Comparison of ENCODE assay signal across 7 cellular contexts in the genomic region with DNA sequence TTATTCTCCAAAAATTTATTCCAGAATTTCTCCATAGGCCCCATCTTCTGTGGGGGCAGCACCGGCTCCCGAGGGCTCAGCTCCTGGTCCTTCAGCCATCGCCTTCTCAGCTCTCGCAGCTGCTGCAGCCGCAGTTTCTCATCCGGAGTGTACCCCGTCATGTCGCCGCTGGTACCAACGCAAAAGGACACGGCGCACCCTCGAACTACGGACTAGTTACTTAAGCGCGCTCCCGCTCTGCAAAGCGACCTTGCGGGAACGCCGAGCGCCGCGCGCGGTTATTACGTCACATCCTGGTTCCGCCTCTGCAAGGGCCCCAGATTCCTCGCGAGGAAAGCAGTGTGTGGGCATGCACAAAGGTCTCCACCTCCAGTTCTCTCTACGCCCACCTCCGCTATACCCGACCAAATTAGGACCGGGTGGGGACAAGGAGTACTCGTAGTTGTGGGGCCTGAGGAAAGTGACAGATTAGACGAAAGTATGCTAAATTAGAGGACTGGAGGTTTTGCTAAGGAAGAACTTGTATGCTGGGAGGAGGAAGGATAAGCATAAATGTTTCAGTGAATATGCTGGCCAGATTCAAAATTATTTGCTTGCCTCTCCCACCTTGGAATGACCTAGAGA. TPM values are rescaled to one million over a fixed set of nuclear protein-coding genes. Genes with fewer than 3 reads are reported as not detected.
A peak's percentile ranks its signal among the peaks of the same experiment; 100 is the strongest.
DNase-seq lines count a peak whose midpoint lies in the region; ATAC-seq, FAIRE-seq and TF ChIP-seq lines count a peak whose summit lies in the region.

A gene (minus strand): TSS at position 260 of the 624 bp plus-strand sequence. CDS start 99 bp downstream, at position 161.

- H3K36me3 ChIP-seq in body of pancreas (replicated peaks in 1 of 2; ENCODE audit: insufficient read depth in 1 of 2, low read depth in 2 of 2) (no peaks in the 10 kb centered on the region), gastrocnemius medialis (no peaks in the 10 kb centered on the region)

- H3K4me3 ChIP-seq in body of pancreas (peak within 1 kb of the TSS; percentile 57 to 91), gastrocnemius medialis (peak within 1 kb of the TSS; percentile 75 to 96 (median 86))

- peak; percentile 69 for ATAC-seq in GM18520 (IDR thresholded peaks at IDR 0.05; ENCODE audit: unreplicated experiment)
- ATAC-seq in HG03064 (IDR thresholded peaks at IDR 0.05; ENCODE audit: low read depth, unreplicated experiment) = peak; percentile 81
- peak; percentile 98 for ATAC-seq in body of pancreas
- peak; percentile 96 to 97 for ATAC-seq in gastrocnemius medialis

- WGBS in body of pancreas, 2 donors = 0% methylated on average over 19 to 36 of the region's 36 CpGs

- peak; percentile 33 for FAIRE-seq in TTC549 (lab: Jason Lieb, UNC)

- peak within 1 kb of the TSS; percentile 75 to 88 (median 82) for H3K27ac ChIP-seq in body of pancreas
- H3K27ac ChIP-seq in gastrocnemius medialis = peak within 1 kb of the TSS; percentile 86 to 95 (median 87)

- peak; percentile 77 for DNase-seq in NCI-H2107 treated with DMSO at 0.1 percent for 48 hours (lab: John Stamatoyannopoulos, UW; ENCODE audit: unreplicated experiment)
- peak; percentile 90 to 94 (median 93) for DNase-seq in body of pancreas
- DNase-seq in iPS DF 19.7 (ENCODE audit: low read depth, low spot score) = peak; percentile 90
- peak; percentile 83 to 89 for DNase-seq in gastrocnemius medialis

- H3K9me3 ChIP-seq in body of pancreas = no peaks in the 10 kb centered on the region
- no peaks in the 10 kb centered on the region for H3K9me3 ChIP-seq in gastrocnemius medialis

- peak; percentile 49 to 87 (median 83) for TF ChIP-seq POLR2A in body of pancreas (IDR thresholded peaks at IDR 0.05)
- TF ChIP-seq POLR2A in gastrocnemius medialis (IDR thresholded peaks at IDR 0.05) = peak; percentile 58 to 59

- no peaks in the 10 kb centered on the region for H3K27me3 ChIP-seq in body of pancreas
- no peaks in the 10 kb centered on the region for H3K27me3 ChIP-seq in gastrocnemius medialis

- peaks cover 14% of the 10 kb centered on the region for H3K4me1 ChIP-seq in body of pancreas
- peaks cover 13 to 16% of the 10 kb centered on the region in 2 donors for H3K4me1 ChIP-seq in gastrocnemius medialis

- in situ Hi-C loops in gastrocnemius medialis (cut with MboI; ENCODE audit: low sequenced_read_pairs in 4 of 4) = loop anchor here in 1 of 4 donors (5.0 kb wide), 1 partner anchor 429 kb away; a partner anchor contains a TSS

- intact Hi-C loops in body of pancreas (cut with DNase I) (no loop called here), gastrocnemius medialis (cut with DNase I; ENCODE audit: low total_unique reads) (loop anchor here (1.0 to 2.0 kb wide), 5 partner anchors 21 to 428 kb away; a partner anchor contains a TSS)

- TF ChIP-seq CTCF in body of pancreas (IDR thresholded peaks at IDR 0.05) = no peak
- no peak for TF ChIP-seq CTCF in gastrocnemius medialis (IDR thresholded peaks at IDR 0.05 in 4 of 5, conservative IDR thresholded peaks at IDR 0.05 in 1 of 5)

RNA-seq across cellular contexts. Expression of the gene that starts here (rescaled TPM):
- total RNA-seq in body of pancreas (1 to 10 TPM; 6.9 to 7.5 TPM), gastrocnemius medialis (10 to 100 TPM; 59.2 to 97.0 (median 82.6) TPM)

Comparison
In these comparisons a context has a peak if more than half of its experiments do, and no peak if none do; other contexts are left out.
1. Peak in every context shown above with its lines: DNase-seq, ATAC-seq, H3K4me3 ChIP-seq and H3K27ac ChIP-seq.
2. RNA of the gene that starts here (total RNA-seq): 59.2 to 97.0 TPM in gastrocnemius medialis; 6.9 to 7.5 TPM in body of pancreas; every median in the first group is over 4 times any median in the second.